In the genomic region with DNA sequence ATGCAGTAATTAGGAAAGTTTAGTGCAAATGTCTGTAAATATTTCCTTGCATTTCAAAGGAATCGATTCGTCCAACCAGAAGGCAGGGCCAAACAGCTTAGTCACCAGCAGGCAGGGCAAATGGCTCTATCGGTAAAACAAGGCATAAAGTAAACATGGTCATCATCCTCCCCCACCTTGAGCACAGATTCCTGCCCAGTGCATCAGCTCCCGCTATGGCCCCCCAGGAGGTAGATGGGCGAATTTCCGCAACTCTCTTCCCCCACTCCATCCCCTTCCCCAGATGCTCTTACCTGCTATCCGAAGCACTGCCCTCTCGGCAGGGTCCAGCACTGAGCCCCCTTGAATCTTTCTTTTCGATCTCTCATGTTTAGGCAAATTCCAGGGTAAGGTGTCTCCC, we compare ENCODE assay signal across 8 cellular contexts.
DNase-seq lines count a peak whose midpoint lies in the region; ATAC-seq, FAIRE-seq and TF ChIP-seq lines count a peak whose summit lies in the region.

No MANE protein-coding gene starts in this region.

- TF ChIP-seq POLR2A in gastroesophageal sphincter (IDR thresholded peaks at IDR 0.05): no peak

- TF ChIP-seq EP300 in gastroesophageal sphincter (IDR thresholded peaks at IDR 0.05): no peak

- CTCF ChIA-PET in T-cell (lab: Charles Lee): interaction anchor here (0.6 to 1.2 kb wide), 3 partner anchors 15 to 193 kb away, joined by 3 to 4 read pairs (median 4); no protein-coding TSS in a partner anchor

- FAIRE-seq in pancreas (lab: Jason Lieb, UNC): no peak

- H3K36me3 Mint-ChIP-seq in T-cell: no peaks in the 10 kb centered on the region

- no peaks in the 10 kb centered on the region for H3K9me3 ChIP-seq in gastroesophageal sphincter
- no peaks in the 10 kb centered on the region for H3K9me3 ChIP-seq in pancreas

- H3K9me3 Mint-ChIP-seq in T-cell: no peaks in the 10 kb centered on the region

- peaks cover 32 to 55% of the 10 kb centered on the region in 2 donors for H3K27me3 Mint-ChIP-seq in T-cell

- H3K4me3 ChIP-seq in GM12864 (ENCODE audit: low read depth, low read length): peak overlapping the region; percentile 54
- peak overlapping the region; percentile 39 to 54 for H3K4me3 ChIP-seq in gastroesophageal sphincter
- H3K4me3 ChIP-seq in pancreas: peak overlapping the region in 2 of 4 donors; percentile 15 to 39

- no peak for DNase-seq in GM12864 (ENCODE audit: low read depth)
- DNase-seq in T-cell: no peak
- no peak for DNase-seq in pancreas
- no peak for DNase-seq in NCI-H146 (lab: John Stamatoyannopoulos, UW)
- no peak for DNase-seq in stimulated activated CD4-positive, alpha-beta T cell treated with anti-CD3 and anti-CD28 coated beads, Interleukin-4, amount 100 ng/mL, for 24 hours
- no peak for DNase-seq in NCI-H82 treated with DMSO at 0.1 percent for 48 hours (lab: John Stamatoyannopoulos, UW; ENCODE audit: unreplicated experiment)

- H3K27ac ChIP-seq in gastroesophageal sphincter (peak overlapping the region in 3 of 4 donors; percentile 56 to 71 (median 58)), pancreas (peak overlapping the region in 1 of 4 donors; percentile 9)

- H3K4me3 Mint-ChIP-seq in T-cell: peak overlapping the region; percentile 54 to 70 (median 66)

- 3 to 11% methylated on average over 8 of the region's 9 CpGs for WGBS in gastroesophageal sphincter (ENCODE audit: low coverage in 1 of 2), 2 donors
- 14 to 18% methylated on average over 9 of the region's 9 CpGs for WGBS in pancreas, 2 donors

- no peak overlapping the region for H3K27ac Mint-ChIP-seq in T-cell

- H3K4me1 Mint-ChIP-seq in T-cell: peaks cover 16 to 25% (median 25%) of the 10 kb centered on the region in 3 donors

- POLR2A ChIA-PET in T-cell (lab: Charles Lee): interaction anchor here in 1 of 2 donors (0.6 kb wide), 1 partner anchor 208 kb away, joined by 3 read pairs; no protein-coding TSS in a partner anchor

- no peaks in the 10 kb centered on the region for H3K36me3 ChIP-seq in gastroesophageal sphincter
- H3K36me3 ChIP-seq in pancreas: no peaks in the 10 kb centered on the region

- peaks cover 0 to 29% (median 0%) of the 10 kb centered on the region in 3 donors for H3K4me1 ChIP-seq in gastroesophageal sphincter
- H3K4me1 ChIP-seq in pancreas: no peaks in the 10 kb centered on the region

- TF ChIP-seq CTCF in GM12864 (IDR thresholded peaks at IDR 0.05; ENCODE audit: low read depth, low read length, missing control alignments) (no peak), gastroesophageal sphincter (IDR thresholded peaks at IDR 0.05) (no peak), pancreas (IDR thresholded peaks at IDR 0.05) (no peak)

- intact Hi-C loops in pancreas (cut with DNase I): no loop called here

- H3K27me3 ChIP-seq in gastroesophageal sphincter: no peaks in the 10 kb centered on the region
- no peaks in the 10 kb centered on the region for H3K27me3 ChIP-seq in pancreas

- ATAC-seq in T-cell (replicated peaks in 1 of 4): no peak
- peak; percentile 31 for ATAC-seq in gastroesophageal sphincter
- ATAC-seq in pancreas: peak; percentile 31 to 69 (median 50)
- ATAC-seq in activated CD4-positive, CD25-positive, alpha-beta regulatory T cell treated with anti-CD3 and anti-CD28 coated beads, Interleukin-2, amount 50 U/mL, for 24 hours: no peak

Comparison
In these comparisons a context has a peak if more than half of its experiments do, and no peak if none do; other contexts are left out.
1. ATAC-seq: peak in gastroesophageal sphincter (single experiment) and pancreas (4 of 4); none in T-cell (0 of 4) and activated CD4-positive, CD25-positive, alpha-beta regulatory T cell treated with anti-CD3 and anti-CD28 coated beads, Interleukin-2, amount 50 U/mL, for 24 hours (0 of 2).